In genomic region chr12:127127887-127128286, GRCh38 we compare ENCODE assay signal across 30 cellular contexts.
"Had no signal": no experiment of that assay in that cellular context is flagged by ENCODE, and none has a peak within 500 bp of the region (broad histone marks: within the 10 kb centered on the region; RNA-seq: fewer than 3 reads in every experiment).

No MANE protein-coding gene starts in this region.

- H3K4me2 ChIP-seq: smooth muscle cell had no signal

- H3K36me3 ChIP-seq: ascending aorta, lower lobe of right lung, neutrophil, pancreas, prostate gland, sigmoid colon, transverse colon had no signal

- H3K4me1 Mint-ChIP-seq: activated naive CD4-positive, alpha-beta T cell treated with anti-CD3 and anti-CD28 coated beads, Interleukin-2, amount 10 ng/mL, durations not matched to agents 7 days and 5 days; activated naive CD8-positive, alpha-beta T cell treated with anti-CD3 and anti-CD28 coated beads, Interleukin-2, amount 10 ng/mL, durations not matched to agents 7 days and 5 days; immature natural killer cell had no signal

- H3K9me3 ChIP-seq: ascending aorta, lower lobe of right lung, mucosa of descending colon, neutrophil, pancreas, prostate gland, sigmoid colon, transverse colon had no signal

- H3K36me3 Mint-ChIP-seq: activated CD4-positive, alpha-beta memory T cell treated with anti-CD3 and anti-CD28 coated beads for 36 hours; activated naive CD4-positive, alpha-beta T cell treated with anti-CD3 and anti-CD28 coated beads, Interleukin-2, amount 10 ng/mL, durations not matched to agents 7 days and 5 days; activated naive CD8-positive, alpha-beta T cell treated with anti-CD3 and anti-CD28 coated beads, Interleukin-2, amount 10 ng/mL, durations not matched to agents 7 days and 5 days; brain; immature natural killer cell; natural killer cell treated with Interleukin-12 subunit alpha and Interleukin-12 subunit beta and Interleukin-15 and Interleukin-18, amount 100 ng/mL, for 72 hours had no signal

- H3K4me1 ChIP-seq: ascending aorta, lower lobe of right lung, pancreas, prostate gland, sigmoid colon, transverse colon had no signal

- ATAC-seq: effector memory CD8-positive, alpha-beta T cell; lower lobe of right lung; mucosa of descending colon; natural killer cell treated with Interleukin-12 subunit alpha and Interleukin-12 subunit beta and Interleukin-15 and Interleukin-18, amount 100 ng/mL, for 72 hours; pancreas had no signal

- H3K27ac Mint-ChIP-seq: activated CD4-positive, alpha-beta memory T cell treated with anti-CD3 and anti-CD28 coated beads for 36 hours; activated naive CD4-positive, alpha-beta T cell treated with anti-CD3 and anti-CD28 coated beads, Interleukin-2, amount 10 ng/mL, durations not matched to agents 7 days and 5 days; activated naive CD8-positive, alpha-beta T cell treated with anti-CD3 and anti-CD28 coated beads, Interleukin-2, amount 10 ng/mL, durations not matched to agents 7 days and 5 days; activated T-helper 1 cell treated with anti-CD3 and anti-CD28 coated beads, Interleukin-12 subunit alpha, Interleukin-12 subunit beta, Interleukin-2, Interleukin-4 antibody, amounts not matched to agents 30 ng/mL and 10 ng/mL and 1 ng/mL, durations not matched to agents 14 hours and 24 hours and 36 hours; brain; effector memory CD8-positive, alpha-beta T cell; immature natural killer cell; natural killer cell treated with Interleukin-12 subunit alpha and Interleukin-12 subunit beta and Interleukin-15 and Interleukin-18, amount 100 ng/mL, for 72 hours had no signal

- H3K4me3 Mint-ChIP-seq: activated CD4-positive, alpha-beta memory T cell treated with anti-CD3 and anti-CD28 coated beads for 36 hours; activated naive CD4-positive, alpha-beta T cell treated with anti-CD3 and anti-CD28 coated beads, Interleukin-2, amount 10 ng/mL, durations not matched to agents 7 days and 5 days; activated naive CD8-positive, alpha-beta T cell treated with anti-CD3 and anti-CD28 coated beads, Interleukin-2, amount 10 ng/mL, durations not matched to agents 7 days and 5 days; activated T-helper 1 cell treated with anti-CD3 and anti-CD28 coated beads, Interleukin-12 subunit alpha, Interleukin-12 subunit beta, Interleukin-2, Interleukin-4 antibody, amounts not matched to agents 30 ng/mL and 10 ng/mL and 1 ng/mL, durations not matched to agents 14 hours and 24 hours and 36 hours; brain; effector memory CD8-positive, alpha-beta T cell; immature natural killer cell; natural killer cell treated with Interleukin-12 subunit alpha and Interleukin-12 subunit beta and Interleukin-15 and Interleukin-18, amount 100 ng/mL, for 72 hours had no signal

- H3K9me3 Mint-ChIP-seq: activated CD4-positive, alpha-beta memory T cell treated with anti-CD3 and anti-CD28 coated beads for 36 hours; activated naive CD4-positive, alpha-beta T cell treated with anti-CD3 and anti-CD28 coated beads, Interleukin-2, amount 10 ng/mL, durations not matched to agents 7 days and 5 days; activated naive CD8-positive, alpha-beta T cell treated with anti-CD3 and anti-CD28 coated beads, Interleukin-2, amount 10 ng/mL, durations not matched to agents 7 days and 5 days; activated T-helper 1 cell treated with anti-CD3 and anti-CD28 coated beads, Interleukin-12 subunit alpha, Interleukin-12 subunit beta, Interleukin-2, Interleukin-4 antibody, amounts not matched to agents 30 ng/mL and 10 ng/mL and 1 ng/mL, durations not matched to agents 14 hours and 24 hours and 36 hours; effector memory CD8-positive, alpha-beta T cell; natural killer cell treated with Interleukin-12 subunit alpha and Interleukin-12 subunit beta and Interleukin-15 and Interleukin-18, amount 100 ng/mL, for 72 hours had no signal

- FAIRE-seq: pancreas had no signal

- H3K27ac ChIP-seq: ascending aorta, coronary artery, dorsolateral prefrontal cortex, lower lobe of right lung, neutrophil, pancreas, prostate gland, sigmoid colon, transverse colon had no signal

- H3K27me3 ChIP-seq: ascending aorta, neutrophil, pancreas, sigmoid colon, transverse colon had no signal

- H3K4me3 ChIP-seq: ascending aorta, coronary artery, dorsolateral prefrontal cortex, lower lobe of right lung, mucosa of descending colon, pancreas, prostate gland, sigmoid colon, smooth muscle cell, transverse colon had no signal

- DNase-seq: activated CD4-positive, alpha-beta T cell treated with anti-CD3 and anti-CD28 coated beads for 4 hours; activated CD8-positive, alpha-beta memory T cell treated with anti-CD3 and anti-CD28 coated beads, Interleukin-2, amount 50 U/mL, for 4 hours; activated gamma-delta T cell; activated naive CD4-positive, alpha-beta T cell treated with anti-CD3 and anti-CD28 coated beads, Interleukin-2, amount 10 ng/mL, durations not matched to agents 7 days and 5 days; activated naive CD8-positive, alpha-beta T cell treated with anti-CD3 and anti-CD28 coated beads, Interleukin-2, amount 10 ng/mL, durations not matched to agents 7 days and 5 days; activated T-cell treated with anti-CD3 and anti-CD28 coated beads, Interleukin-2, amount 50 U/mL, for 1 hour; dorsolateral prefrontal cortex; effector memory CD8-positive, alpha-beta T cell; head of caudate nucleus; hypothalamus; immature natural killer cell; lower lobe of right lung; mesendoderm; mucosa of descending colon; pancreas; retina; sigmoid colon; stimulated activated CD4-positive, alpha-beta T cell treated with anti-CD3 and anti-CD28 coated beads, Interleukin-2, amount 100 ng/mL, for 24 hours; stimulated activated naive CD4-positive, alpha-beta T cell treated with Interleukin-2 at 50 U/mL for 16 hours; T-helper 1 cell; transverse colon had no signal

- H3K27me3 Mint-ChIP-seq: activated naive CD4-positive, alpha-beta T cell treated with anti-CD3 and anti-CD28 coated beads, Interleukin-2, amount 10 ng/mL, durations not matched to agents 7 days and 5 days; activated naive CD8-positive, alpha-beta T cell treated with anti-CD3 and anti-CD28 coated beads, Interleukin-2, amount 10 ng/mL, durations not matched to agents 7 days and 5 days; brain had no signal
